ENCODE assay signal across 8 cellular contexts in genomic region chr2:204545861-204546773, GRCh38. TPM values are rescaled to one million over a fixed set of nuclear protein-coding genes. Genes with fewer than 3 reads are reported as not detected.
DNase-seq lines count a peak whose midpoint lies in the region; ATAC-seq and TF ChIP-seq lines count a peak whose summit lies in the region.

No MANE protein-coding gene starts in this region.

- H3K27ac Mint-ChIP-seq in T-helper 17 cell: no peak overlapping the region

- no peak overlapping the region for H3K27ac ChIP-seq in osteoblast (ENCODE audit: low read depth, low read length)

- peaks cover 22% of the 10 kb centered on the region for H3K4me1 ChIP-seq in osteoblast (ENCODE audit: insufficient read depth, low read length)

- DNase-seq in GM13976 (ENCODE audit: low spot score): peak; percentile 22
- DNase-seq in T-helper 17 cell: no peak
- no peak for DNase-seq in fibroblast of pulmonary artery (ENCODE audit: low read depth)
- DNase-seq in osteoblast (ENCODE audit: insufficient read length, low spot score, missing footprints): peak; percentile 76
- no peak for DNase-seq in NCI-H82 treated with DMSO at 0.1 percent for 48 hours (lab: John Stamatoyannopoulos, UW; ENCODE audit: unreplicated experiment)
- DNase-seq in AG08396 (ENCODE audit: low spot score): no peak

- no peaks in the 10 kb centered on the region for H3K27me3 ChIP-seq in osteoblast (ENCODE audit: insufficient read depth, low read length)

- H3K4me3 Mint-ChIP-seq in T-helper 17 cell: peak overlapping the region; percentile 85

- H3K4me3 ChIP-seq in fibroblast of pulmonary artery (replicated peaks; ENCODE audit: low read depth, low read length): peak overlapping the region; percentile 63
- H3K4me3 ChIP-seq in osteoblast (ENCODE audit: insufficient read depth, low read length): peak overlapping the region; percentile 79

- H3K36me3 Mint-ChIP-seq in T-helper 17 cell (ENCODE audit: low read depth): peaks cover 2% of the 10 kb centered on the region

- peak overlapping the region; percentile 88 for H3K4me2 ChIP-seq in osteoblast (ENCODE audit: insufficient read depth, low read length)

- H4K20me1 ChIP-seq in osteoblast (ENCODE audit: insufficient read depth, low read length): no peaks in the 10 kb centered on the region

- H2AFZ ChIP-seq in osteoblast (ENCODE audit: low read length): peak overlapping the region; percentile 44

- H3K27me3 Mint-ChIP-seq in T-helper 17 cell: peaks cover 23% of the 10 kb centered on the region

- peaks cover 11% of the 10 kb centered on the region for H3K4me1 Mint-ChIP-seq in T-helper 17 cell

- H3K79me2 ChIP-seq in osteoblast (ENCODE audit: insufficient read depth, low read length): peaks cover 24% of the 10 kb centered on the region

- TF ChIP-seq CTCF in GM13976 (IDR thresholded peaks at IDR 0.05; ENCODE audit: borderline replicate concordance, control extremely low read depth, extremely low read depth, insufficient read depth, missing control alignments) (no peak), fibroblast of pulmonary artery (IDR thresholded peaks at IDR 0.05; ENCODE audit: low read length, missing control alignments) (no peak), osteoblast (IDR thresholded peaks at IDR 0.05; ENCODE audit: extremely low read depth, low read depth, low read length) (no peak)

- H3K36me3 ChIP-seq in osteoblast (ENCODE audit: insufficient read depth, low read length): no peaks in the 10 kb centered on the region

- in situ Hi-C loops in GM13976 (cut with MboI; ENCODE audit: low sequenced_read_pairs, unreplicated experiment): no loop called here

- peak; percentile 22 for ATAC-seq in HG03159 (IDR thresholded peaks at IDR 0.05; ENCODE audit: unreplicated experiment)
- peak; percentile 30 for ATAC-seq in T-helper 17 cell
- no peak for ATAC-seq in GM18502 (IDR thresholded peaks at IDR 0.05; ENCODE audit: poor library complexity, unreplicated experiment)

- H3K9me3 ChIP-seq in T-helper 17 cell (ENCODE audit: control insufficient read depth, low read length, poor library complexity, severe bottlenecking) (no peaks in the 10 kb centered on the region), osteoblast (ENCODE audit: low read depth, low read length) (no peaks in the 10 kb centered on the region)

RNA-seq across cellular contexts. Expression of gene PARD3B, which starts 0.8 kb away (rescaled TPM):
- total RNA-seq in T-helper 17 cell (1 to 10 TPM; 1.5 to 3.0 TPM), osteoblast (20.3 and 22.4 TPM in 2 replicates)

Comparison
In these comparisons a context has a peak if more than half of its experiments do, and no peak if none do; other contexts are left out.
1. DNase-seq: peak in GM13976 (single experiment) and osteoblast (single experiment); none in T-helper 17 cell (0 of 3), fibroblast of pulmonary artery (single experiment), NCI-H82 treated with DMSO at 0.1 percent for 48 hours (single experiment) and AG08396 (single experiment).